ENCODE assay signal across 1 cellular context in the genomic region with DNA sequence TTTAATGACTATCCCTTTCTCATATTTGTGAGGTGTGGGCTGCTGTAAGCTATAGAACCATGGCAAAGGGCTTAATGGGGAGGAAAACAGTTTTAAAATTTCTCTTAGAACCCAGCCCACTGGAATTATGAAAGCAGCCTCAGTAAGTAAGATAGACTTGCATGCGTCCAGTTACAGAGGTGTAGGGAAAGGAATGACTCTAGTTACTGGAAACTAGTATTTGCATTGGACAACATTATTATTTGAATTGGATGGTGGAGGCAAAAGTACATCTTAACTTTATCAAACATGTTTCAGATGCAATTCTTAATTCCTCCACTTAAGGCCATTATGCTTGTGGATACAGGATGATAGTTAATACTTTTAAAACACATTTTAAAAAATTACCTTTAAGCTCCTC.
A peak's percentile ranks its signal among the peaks of the same experiment; 100 is the strongest.
TF ChIP-seq lines count a peak whose summit lies in the region.

No MANE protein-coding gene starts in this region.

TF ChIP-seq in liver, 16 proteins besides CTCF, POLR2A, EP300 and RAD21 (continued from another document):
- TF ChIP-seq REST (IDR thresholded peaks at IDR 0.05) = peak; percentile 22
- peak in 1 of 2 donors; percentile 30 for TF ChIP-seq RXRA (IDR thresholded peaks at IDR 0.05)
- TF ChIP-seq FOXA2 (IDR thresholded peaks at IDR 0.05) = peak; percentile 16
